ENCODE assay signal across 2 cellular contexts in the genomic region with DNA sequence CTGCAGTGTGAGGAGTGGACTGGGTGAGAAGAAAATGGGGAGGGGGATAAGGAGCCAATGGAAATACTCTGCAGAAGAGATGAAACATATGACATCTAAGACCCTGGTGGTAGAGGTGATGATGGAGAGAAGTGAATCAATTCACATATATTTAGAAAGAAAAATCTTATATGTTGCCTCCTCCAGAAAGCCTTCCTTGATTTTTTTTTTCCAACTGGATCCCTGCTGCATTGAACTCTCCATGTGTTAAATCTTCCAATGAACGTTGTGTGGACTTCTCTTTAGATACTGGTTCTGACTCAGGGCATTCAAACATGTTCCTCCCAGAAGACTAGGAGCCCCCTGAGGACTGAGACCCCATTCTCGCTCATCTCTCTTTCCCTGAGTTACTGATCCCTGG.
TF ChIP-seq lines count a peak whose summit lies in the region.

No MANE protein-coding gene starts in this region.

TF ChIP-seq in A549, 52 proteins besides CTCF, POLR2A, EP300 and RAD21:
- TF ChIP-seq POLR2AphosphoS2 (conservative IDR thresholded peaks at IDR 0.05; ENCODE audit: low read length) (no peak), ZFP36 (IDR thresholded peaks at IDR 0.05; ENCODE audit: borderline replicate concordance, partially characterized antibody) (peak; percentile 65), CEBPB (IDR thresholded peaks at IDR 0.05) (no peak)

TF ChIP-seq in K562, 482 proteins besides CTCF, POLR2A, EP300 and RAD21:
- TF ChIP-seq RBM25 (IDR thresholded peaks at IDR 0.05; ENCODE audit: low read depth, low read length, severe bottlenecking) (peak; percentile 40), ZBTB5 (IDR thresholded peaks at IDR 0.05) (no peak), THRAP3 (IDR thresholded peaks at IDR 0.05; ENCODE audit: borderline replicate concordance) (no peak), ZFP36 (IDR thresholded peaks at IDR 0.05; ENCODE audit: low read depth, low read length, partially characterized antibody) (peak; percentile 64)
